In genomic region chr2:194545978-194546377, GRCh38 we compare ENCODE assay signal across 14 cellular contexts.
DNase-seq lines count a peak whose midpoint lies in the region; ATAC-seq and TF ChIP-seq lines count a peak whose summit lies in the region.
"Had no signal": no experiment of that assay in that cellular context is flagged by ENCODE, and none has a peak within 500 bp of the region (broad histone marks: within the 10 kb centered on the region; RNA-seq: fewer than 3 reads in every experiment).

No MANE protein-coding gene starts in this region.

- no peak overlapping the region for H3K56ac ChIP-seq in H9 (ENCODE audit: insufficient read length, low read depth, low read length)

- H4K5ac ChIP-seq in H9 (ENCODE audit: insufficient read length, low read depth, low read length) = no peak overlapping the region

- no peak overlapping the region for H2AK5ac ChIP-seq in H9 (ENCODE audit: insufficient read length, low read length)

- peaks cover 0 to 7% of the 10 kb centered on the region in 2 experiments; a peak in 2 of 5 replicates for H3K9me3 Mint-ChIP-seq in H9

- no peak overlapping the region for H3K27ac Mint-ChIP-seq in H9
- H3K27ac Mint-ChIP-seq: activated T-helper 17 cell treated with anti-CD3 and anti-CD28 coated beads, Interleukin-2, amount 50 U/mL, for 72 hours; CD8-positive, alpha-beta memory T cell; T-helper 17 cell had no signal

- WGBS in H9 (ENCODE audit: extremely low coverage, insufficient read length, low lambda C conversion rate) = no CpG with 5 or more reads among the region's 1 CpG
- WGBS in stomach, 5 donors = 35 to 57% (median 51%) methylated on average over 1 of the region's 1 CpG

- H3K4me1 ChIP-seq in H9 (ENCODE audit: insufficient read depth, low read length) (no peaks in the 10 kb centered on the region), PC-3 (ENCODE audit: insufficient read depth, low read length) (peaks cover 4% of the 10 kb centered on the region; the same call in 1 of the 2 replicates), foreskin keratinocyte (no peaks in the 10 kb centered on the region), stomach (no peaks in the 10 kb centered on the region)
- H3K4me1 ChIP-seq: spleen had no signal

- H3K23me2 ChIP-seq in H9 (ENCODE audit: insufficient read length, low read depth, low read length, poor library complexity, severe bottlenecking) = no peaks in the 10 kb centered on the region

- H3K27ac ChIP-seq in 22Rv1 (no peak overlapping the region), H9 (ENCODE audit: insufficient read length, low read depth, low read length) (no peak overlapping the region), PC-3 (ENCODE audit: low read length) (no peak overlapping the region), foreskin keratinocyte (no peak overlapping the region), stomach (no peak overlapping the region)
- H3K27ac ChIP-seq: spleen had no signal

- TF ChIP-seq CTCF in 22Rv1 (IDR thresholded peaks at IDR 0.05) (peak; percentile 46), H9 (conservative IDR thresholded peaks at IDR 0.05) (peak; percentile 45; the same call in 2 of the 3 replicates), PC-3 (conservative IDR thresholded peaks at IDR 0.05; ENCODE audit: low read depth, low read length) (peak; percentile 59), foreskin keratinocyte (conservative IDR thresholded peaks at IDR 0.05) (peak; percentile 59), stomach (IDR thresholded peaks at IDR 0.05) (no peak)

- TF ChIP-seq POLR2A in stomach (IDR thresholded peaks at IDR 0.05) = no peak

- H4K8ac ChIP-seq in H9 (replicated peaks; ENCODE audit: insufficient read length, low read depth, low read length) = no peak overlapping the region

- H2BK20ac ChIP-seq in H9 (ENCODE audit: low read depth, low read length, poor library complexity, severe bottlenecking) = no peak overlapping the region

- H3K27me3 ChIP-seq in H9 (ENCODE audit: insufficient read depth, low read length) (no peaks in the 10 kb centered on the region), PC-3 (ENCODE audit: low read length) (no peaks in the 10 kb centered on the region), foreskin keratinocyte (no peaks in the 10 kb centered on the region), stomach (no peaks in the 10 kb centered on the region)
- H3K27me3 ChIP-seq: MG63, spleen had no signal

- H2BK5ac ChIP-seq in H9 (ENCODE audit: insufficient read length, low read length) = no peak overlapping the region

- ATAC-seq in PC-3 (peak; percentile 34; the same call in 1 of the 2 replicates), foreskin keratinocyte (no peak)
- ATAC-seq: activated T-helper 17 cell treated with anti-CD3 and anti-CD28 coated beads, Interleukin-2, amount 50 U/mL, for 72 hours; T-helper 17 cell had no signal

- H3K9ac ChIP-seq in H9 (ENCODE audit: extremely low read depth, insufficient read length, low read length) = no peak overlapping the region
- H3K9ac ChIP-seq in PC-3 (ENCODE audit: low read length) = no peak overlapping the region

- no peak overlapping the region for H2BK12ac ChIP-seq in H9 (ENCODE audit: insufficient read length, low read depth, low read length)

- H3K18ac ChIP-seq in H9 (ENCODE audit: insufficient read length, low read depth, low read length) = no peak overlapping the region

- H3K36me3 ChIP-seq in PC-3 (ENCODE audit: low read depth, low read length) = no peaks in the 10 kb centered on the region
- H3K36me3 ChIP-seq in stomach = no peaks in the 10 kb centered on the region
- H3K36me3 ChIP-seq: MG63, spleen had no signal

- DNase-seq in H9 (no peak), PC-3 (peak; percentile 47), foreskin keratinocyte (peak in 1 of 2 donors; percentile 20), stomach (no peak), COLO829 (ENCODE audit: low spot score) (no peak), LoVo (ENCODE audit: low spot score) (no peak)
- no peak for DNase-seq in activated CD4-positive, alpha-beta T cell treated with anti-CD3 and anti-CD28 coated beads for 48 hours
- DNase-seq: CD8-positive, alpha-beta memory T cell; effector memory CD4-positive, alpha-beta T cell; MG63; spleen; T-helper 17 cell had no signal

- H3K4me3 ChIP-seq in PC-3 (ENCODE audit: low read length) (no peak overlapping the region), stomach (no peak overlapping the region)
- H3K4me3 ChIP-seq: MG63, spleen had no signal

- no peaks in the 10 kb centered on the region for H3K9me2 ChIP-seq in PC-3 (replicated peaks; ENCODE audit: low read length)

- H3K79me2 ChIP-seq in H9 (ENCODE audit: insufficient read depth, low read length) = no peaks in the 10 kb centered on the region
- H3K79me2 ChIP-seq in PC-3 (ENCODE audit: low read length) = no peaks in the 10 kb centered on the region

- H3K4me2 ChIP-seq in H9 (ENCODE audit: insufficient read depth, insufficient read length, low read length) = no peak overlapping the region
- no peak overlapping the region for H3K4me2 ChIP-seq in PC-3 (ENCODE audit: low read length)

- intact Hi-C loops in PC-3 (cut with micrococcal nuclease) = loop anchor here (1.0 to 10.0 kb wide), 5 partner anchors 151 to 772 kb away; no protein-coding TSS in a partner anchor
- intact Hi-C loops in stomach (cut with DNase I; ENCODE audit: low total_unique reads) = no loop called here

- no peaks in the 10 kb centered on the region for H3K4me1 Mint-ChIP-seq in H9
- H3K4me1 Mint-ChIP-seq: activated T-helper 17 cell treated with anti-CD3 and anti-CD28 coated beads, Interleukin-2, amount 50 U/mL, for 72 hours; CD8-positive, alpha-beta memory T cell; T-helper 17 cell had no signal

- no peak for TF ChIP-seq EP300 in stomach (IDR thresholded peaks at IDR 0.05)

- H3K36me3 Mint-ChIP-seq in H9 (ENCODE audit: insufficient read depth in 1 of 3, low read depth in 3 of 3) = no peaks in the 10 kb centered on the region
- H3K36me3 Mint-ChIP-seq: CD8-positive, alpha-beta memory T cell had no signal

- no peak overlapping the region for H3K4ac ChIP-seq in H9 (ENCODE audit: low read depth, low read length)

- H3K27me3 Mint-ChIP-seq in H9 (ENCODE audit: low read depth) = no peaks in the 10 kb centered on the region
- H3K27me3 Mint-ChIP-seq: T-helper 17 cell had no signal

- CTCF ChIA-PET in PC-3 (lab: Charles Lee) = interaction anchor here (0.7 kb wide), 2 partner anchors 14 to 66 kb away, joined by 3 to 4 read pairs; no protein-coding TSS in a partner anchor

- POLR2A ChIA-PET in PC-3 (lab: Charles Lee; ENCODE audit: unreplicated experiment) = interaction anchor here (0.6 kb wide), 2 partner anchors 11 to 170 kb away, joined by 3 to 4 read pairs; no protein-coding TSS in a partner anchor

- H2AFZ ChIP-seq in H9 (ENCODE audit: low read length) = no peak overlapping the region
- H2AFZ ChIP-seq in PC-3 (ENCODE audit: low read length) = no peak overlapping the region

- no peak overlapping the region for H4K91ac ChIP-seq in H9 (ENCODE audit: insufficient read length, low read depth, low read length)

- no peaks in the 10 kb centered on the region for H4K20me1 ChIP-seq in H9 (ENCODE audit: control insufficient read depth, insufficient read depth, insufficient read length)
- H4K20me1 ChIP-seq in PC-3 (ENCODE audit: low read length) = no peaks in the 10 kb centered on the region

- H3F3A ChIP-seq in PC-3 (ENCODE audit: low read length, unreplicated experiment) = no peaks in the 10 kb centered on the region

- no peak overlapping the region for H2BK120ac ChIP-seq in H9 (ENCODE audit: low read depth, low read length, poor library complexity, severe bottlenecking)

- no peaks in the 10 kb centered on the region for H3K79me1 ChIP-seq in H9 (ENCODE audit: insufficient read depth, low read depth, low read length, poor library complexity, severe bottlenecking)

- no peak overlapping the region for H3T11ph ChIP-seq in H9 (ENCODE audit: low read length)

- no peak overlapping the region for H3K4me3 Mint-ChIP-seq in H9
- H3K4me3 Mint-ChIP-seq: activated T-helper 17 cell treated with anti-CD3 and anti-CD28 coated beads, Interleukin-2, amount 50 U/mL, for 72 hours; T-helper 17 cell had no signal

- H3K9me3 ChIP-seq in H9 (ENCODE audit: control insufficient read depth, low read depth, low read length) = no peaks in the 10 kb centered on the region
- H3K9me3 ChIP-seq in PC-3 (ENCODE audit: low read length) = no peaks in the 10 kb centered on the region
- H3K9me3 ChIP-seq in stomach = no peaks in the 10 kb centered on the region
- H3K9me3 ChIP-seq: MG63 had no signal

- H2BK15ac ChIP-seq in H9 (ENCODE audit: low read depth, low read length) = no peak overlapping the region

- no peak overlapping the region for H3K14ac ChIP-seq in H9 (ENCODE audit: insufficient read depth, low read length)

- BruUV-seq in PC-3 (replicated peaks; lab: Mats Ljungman, UMichigan) = no TSS peak

- no peak overlapping the region for H3K23ac ChIP-seq in H9 (ENCODE audit: insufficient read length, low read depth, low read length)

Comparison
In these comparisons a context has a peak if more than half of its experiments do, and no peak if none do; other contexts are left out.
1. CTCF ChIP-seq: peak in 22Rv1 (single experiment), H9 (single experiment), PC-3 (single experiment) and foreskin keratinocyte (single experiment); none in stomach (0 of 7).